ENCODE assay signal across 1 cellular context in the genomic region with DNA sequence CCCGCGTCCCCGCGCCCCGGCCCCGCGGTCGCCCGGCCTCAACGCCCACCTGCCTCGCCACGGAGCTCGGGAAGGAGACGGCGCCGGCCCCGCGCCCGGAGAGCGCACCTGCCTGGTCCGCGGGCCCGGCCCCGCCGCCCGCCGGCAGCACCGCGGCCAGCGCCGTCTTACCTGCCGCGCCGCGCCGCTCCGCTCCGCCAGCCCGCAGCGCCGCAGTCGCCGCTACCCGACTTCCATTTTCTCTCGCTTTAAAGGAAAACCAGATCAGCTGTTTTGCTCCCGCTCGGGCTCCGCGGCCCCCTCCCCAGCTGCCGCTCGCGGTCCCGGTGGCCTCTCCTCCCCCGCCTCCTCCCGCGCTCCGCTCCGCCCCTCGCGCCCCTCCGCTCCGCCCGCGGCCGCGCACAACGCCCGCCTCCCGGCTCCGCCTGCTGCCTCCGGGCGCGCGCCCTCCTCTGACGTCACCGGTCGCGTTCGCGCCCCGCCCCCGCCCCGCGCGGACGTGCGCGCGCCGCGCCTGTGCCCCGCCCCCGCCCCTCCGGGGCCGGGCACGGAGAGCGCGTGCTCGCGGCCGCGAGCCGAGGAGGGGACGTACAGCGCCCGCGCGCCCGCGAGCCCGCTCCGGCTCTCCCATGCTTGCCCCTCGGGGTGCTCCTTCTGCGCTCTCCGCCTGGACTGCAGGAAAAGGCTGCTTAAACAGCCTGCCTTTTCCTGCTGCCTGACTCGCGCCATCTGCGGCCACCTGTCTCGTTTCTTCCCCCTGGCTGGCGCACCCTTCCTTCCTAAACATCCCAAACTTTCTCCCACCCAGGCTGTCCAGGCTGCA.
TF ChIP-seq lines count a peak whose summit lies in the region.

Gene OTUD7A, minus strand, starts transcription at position 338 of the 823 bp plus-strand sequence.

TF ChIP-seq in GM12878, 131 proteins besides CTCF, POLR2A, EP300 and RAD21 (continued from another document):
- TF ChIP-seq CREB1 (IDR thresholded peaks at IDR 0.05; ENCODE audit: low read depth), result peak; percentile 59; the same call in 1 of the 2 replicates
- TF ChIP-seq NKRF (conservative IDR thresholded peaks at IDR 0.05), result 0 out of 2 replicates have a peak, but pooled peaks have one; percentile 24
- peak in 1 of 2 experiments; percentile 82; a peak in 2 of 3 replicates for TF ChIP-seq EGR1 (IDR thresholded peaks at IDR 0.05; ENCODE audit: borderline replicate concordance in 1 of 2, low read depth in 2 of 2, low read length in 2 of 2)
